24 cellular contexts compared by ENCODE assay signal in the genomic region with DNA sequence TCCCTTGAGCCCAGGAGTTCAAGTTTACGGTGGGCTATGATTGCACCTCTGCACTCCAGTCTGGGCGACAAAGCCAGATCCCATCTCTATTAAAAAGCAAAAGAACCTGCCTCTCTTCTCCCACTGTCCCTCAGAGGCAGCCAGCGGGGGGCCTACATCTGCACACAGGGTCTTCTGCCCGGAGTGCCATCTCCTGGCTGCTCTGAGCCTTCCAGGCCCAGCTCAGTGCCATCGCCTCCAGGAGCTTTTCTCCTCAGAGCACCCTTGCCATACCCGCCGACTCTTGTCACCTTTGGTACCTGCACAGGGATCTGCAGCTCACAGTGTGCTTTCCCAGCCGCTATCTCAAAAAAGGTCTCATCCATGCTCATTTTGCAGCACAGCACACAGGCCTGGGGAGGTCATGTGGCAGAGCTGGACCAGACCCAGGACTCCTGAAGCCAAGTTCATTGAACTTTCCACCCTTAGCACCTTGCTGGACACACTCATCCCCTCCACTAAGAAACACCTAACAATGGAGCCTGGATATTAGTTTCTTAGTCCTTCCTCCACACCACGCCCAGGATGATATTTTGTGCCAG.
DNase-seq lines count a peak whose midpoint lies in the region; ATAC-seq and TF ChIP-seq lines count a peak whose summit lies in the region.
"Had no signal": no experiment of that assay in that cellular context is flagged by ENCODE, and none has a peak within 500 bp of the region (broad histone marks: within the 10 kb centered on the region; RNA-seq: fewer than 3 reads in every experiment).

No MANE protein-coding gene starts in this region.

- H4K20me1 ChIP-seq in Karpas-422 (ENCODE audit: insufficient read depth, low read depth, low read length) = no peaks in the 10 kb centered on the region; the same call in 1 of the 2 replicates
- H4K20me1 ChIP-seq: BLaER1 treated with 17β-estradiol and CSF1 and Interleukin-3, amounts not matched to agents 10 nM and 100 nM had no signal

- H3K9me3 ChIP-seq in right atrium auricular region (no peaks in the 10 kb centered on the region), Karpas-422 (ENCODE audit: low read length) (no peaks in the 10 kb centered on the region)
- H3K9me3 ChIP-seq: BLaER1 treated with 17β-estradiol and CSF1 and Interleukin-3, amounts not matched to agents 10 nM and 100 nM; Caco-2 had no signal

- H3K4me2 ChIP-seq in Karpas-422 (ENCODE audit: low read depth, low read length, poor library complexity, severe bottlenecking) = peak overlapping the region; percentile 33

- H3K27ac ChIP-seq in right atrium auricular region (no peak overlapping the region), Karpas-422 (ENCODE audit: low read length) (0 out of 2 replicates have a peak overlapping the region, but pooled peaks have one; percentile 33), brain microvascular endothelial cell (no peak overlapping the region)
- H3K27ac ChIP-seq: BLaER1 treated with 17β-estradiol and CSF1 and Interleukin-3, amounts not matched to agents 10 nM and 100 nM; RWPE1 had no signal

- H3K9ac ChIP-seq in Karpas-422 (ENCODE audit: low read length) = no peak overlapping the region
- H3K9ac ChIP-seq: BLaER1 treated with 17β-estradiol and CSF1 and Interleukin-3, amounts not matched to agents 10 nM and 100 nM had no signal

- peak; percentile 48 for DNase-seq in right atrium auricular region (ENCODE audit: low spot score)
- no peak for DNase-seq in Right ventricle myocardium superior
- no peak for DNase-seq in Karpas-422
- peak; percentile 63 for DNase-seq in left lobe of liver (ENCODE audit: low spot score)
- DNase-seq in type B pancreatic cell (ENCODE audit: extremely low spot score, unreplicated experiment) = no peak
- DNase-seq in LoVo (ENCODE audit: low spot score) = no peak
- DNase-seq in brain microvascular endothelial cell = no peak
- no peak for DNase-seq in cortex of kidney (lab: John Stamatoyannopoulos, UW)
- DNase-seq: Caco-2; CD4-positive, alpha-beta memory T cell; DMS79; GF-D8; MM.1S; NCI-H1417; NCI-H187; NCI-H2081 treated with DMSO at 0.1 percent for 48 hours; NCI-H2171; NCI-H226; NCI-H510A; SHP77 treated with DMSO at 0.1 percent for 48 hours had no signal

- no peaks in the 10 kb centered on the region for H3K79me2 ChIP-seq in Karpas-422 (ENCODE audit: low read length)

- peak overlapping the region; percentile 9 for H3K27ac Mint-ChIP-seq in type B pancreatic cell

- H3K27me3 Mint-ChIP-seq in type B pancreatic cell = no peaks in the 10 kb centered on the region
- H3K27me3 Mint-ChIP-seq: CD4-positive, alpha-beta memory T cell had no signal

- H2AFZ ChIP-seq in Karpas-422 (ENCODE audit: low read length) = no peak overlapping the region

- no peaks in the 10 kb centered on the region for H3K36me3 ChIP-seq in right atrium auricular region
- H3K36me3 ChIP-seq in Karpas-422 (ENCODE audit: insufficient read depth, low read length) = no peaks in the 10 kb centered on the region
- no peaks in the 10 kb centered on the region for H3K36me3 ChIP-seq in brain microvascular endothelial cell (replicated peaks)
- H3K36me3 ChIP-seq: BLaER1 treated with 17β-estradiol and CSF1 and Interleukin-3, amounts not matched to agents 10 nM and 100 nM had no signal

- no peaks in the 10 kb centered on the region for H3K9me2 ChIP-seq in Karpas-422 (replicated peaks; ENCODE audit: insufficient read depth, low read length)

- peaks cover 17% of the 10 kb centered on the region for H3K4me1 Mint-ChIP-seq in type B pancreatic cell (ENCODE audit: unreplicated experiment)

- no peak for TF ChIP-seq CTCF in right atrium auricular region (IDR thresholded peaks at IDR 0.05)
- TF ChIP-seq CTCF in type B pancreatic cell (conservative IDR thresholded peaks at IDR 0.05) = no peak
- no peak for TF ChIP-seq CTCF in brain microvascular endothelial cell (IDR thresholded peaks at IDR 0.05; ENCODE audit: low read depth, low read length, missing control alignments)

- H3K27me3 ChIP-seq in right atrium auricular region = no peaks in the 10 kb centered on the region
- H3K27me3 ChIP-seq in Karpas-422 (ENCODE audit: low read length) = no peaks in the 10 kb centered on the region
- H3K27me3 ChIP-seq in brain microvascular endothelial cell (replicated peaks) = no peaks in the 10 kb centered on the region
- H3K27me3 ChIP-seq: BLaER1 treated with 17β-estradiol and CSF1 and Interleukin-3, amounts not matched to agents 10 nM and 100 nM had no signal

- H3K4me1 ChIP-seq in right atrium auricular region (no peaks in the 10 kb centered on the region), Karpas-422 (ENCODE audit: low read length) (peaks cover 40% of the 10 kb centered on the region)
- H3K4me1 ChIP-seq: Caco-2 had no signal

- H3K4me3 ChIP-seq in right atrium auricular region (no peak overlapping the region), Karpas-422 (ENCODE audit: low read length) (no peak overlapping the region), brain microvascular endothelial cell (ENCODE audit: low read depth, low read length) (no peak overlapping the region)
- H3K4me3 ChIP-seq: BLaER1 treated with 17β-estradiol and CSF1 and Interleukin-3, amounts not matched to agents 10 nM and 100 nM; K562 had no signal

- no peak overlapping the region for H3K4me3 Mint-ChIP-seq in type B pancreatic cell
- H3K4me3 Mint-ChIP-seq: CD4-positive, alpha-beta memory T cell had no signal

- H3K9me3 Mint-ChIP-seq in type B pancreatic cell = no peaks in the 10 kb centered on the region
- H3K9me3 Mint-ChIP-seq: CD4-positive, alpha-beta memory T cell had no signal

- ATAC-seq in Right ventricle myocardium superior (ENCODE audit: poor library complexity) (no peak), left lobe of liver (peak; percentile 89)
- ATAC-seq: Panc1 had no signal

- in situ Hi-C loops in brain microvascular endothelial cell (cut with HindIII; ENCODE audit: low pct_ligation_motif_present, low sequenced_read_pairs) = no loop called here

- no peaks in the 10 kb centered on the region for H3K36me3 Mint-ChIP-seq in type B pancreatic cell
- H3K36me3 Mint-ChIP-seq: CD4-positive, alpha-beta memory T cell had no signal

- intact Hi-C loops in Right ventricle myocardium superior (cut with DNase I) = no loop called here

Comparison
In these comparisons a context has a peak if more than half of its experiments do, and no peak if none do; other contexts are left out.
1. DNase-seq: peak in right atrium auricular region (single experiment) and left lobe of liver (single experiment); none in Right ventricle myocardium superior (single experiment), Karpas-422 (single experiment), type B pancreatic cell (single experiment), LoVo (single experiment), brain microvascular endothelial cell (single experiment) and cortex of kidney (single experiment).